In genomic region chr3:122758877-122759670, GRCh38 we compare ENCODE assay signal across 16 cellular contexts. TPM values are rescaled to one million over a fixed set of nuclear protein-coding genes. Genes with fewer than 3 reads are reported as not detected.
DNase-seq lines count a peak whose midpoint lies in the region; ATAC-seq and TF ChIP-seq lines count a peak whose summit lies in the region.
"Had no signal": no experiment of that assay in that cellular context is flagged by ENCODE, and none has a peak within 500 bp of the region (broad histone marks: within the 10 kb centered on the region; RNA-seq: fewer than 3 reads in every experiment).

No MANE protein-coding gene starts in this region.

- H3K27ac Mint-ChIP-seq in activated naive CD8-positive, alpha-beta T cell treated with anti-CD3 and anti-CD28 coated beads, Interleukin-2, amount 10 ng/mL, durations not matched to agents 7 days and 5 days = peak overlapping the region; percentile 23
- no peak overlapping the region for H3K27ac Mint-ChIP-seq in activated naive CD8-positive, alpha-beta T cell treated with anti-CD3 and anti-CD28 coated beads, Interleukin-2, amount 50 U/mL, for 24 hours
- peak overlapping the region; percentile 3 for H3K27ac Mint-ChIP-seq in progenitor cell of endocrine pancreas
- H3K27ac Mint-ChIP-seq: brain, T-cell had no signal

- H3K4me1 Mint-ChIP-seq in activated naive CD8-positive, alpha-beta T cell treated with anti-CD3 and anti-CD28 coated beads, Interleukin-2, amount 10 ng/mL, durations not matched to agents 7 days and 5 days = peaks cover 13% of the 10 kb centered on the region
- no peaks in the 10 kb centered on the region for H3K4me1 Mint-ChIP-seq in activated naive CD8-positive, alpha-beta T cell treated with anti-CD3 and anti-CD28 coated beads, Interleukin-2, amount 50 U/mL, for 24 hours
- peaks cover 20% of the 10 kb centered on the region for H3K4me1 Mint-ChIP-seq in progenitor cell of endocrine pancreas (ENCODE audit: low read depth)
- H3K4me1 Mint-ChIP-seq: T-cell had no signal

- peaks cover 21% of the 10 kb centered on the region for H3K36me3 ChIP-seq in SK-N-MC (ENCODE audit: insufficient read depth, low read length)

- peaks cover 17% of the 10 kb centered on the region for H3K36me3 Mint-ChIP-seq in activated naive CD8-positive, alpha-beta T cell treated with anti-CD3 and anti-CD28 coated beads, Interleukin-2, amount 10 ng/mL, durations not matched to agents 7 days and 5 days
- H3K36me3 Mint-ChIP-seq in activated naive CD8-positive, alpha-beta T cell treated with anti-CD3 and anti-CD28 coated beads, Interleukin-2, amount 50 U/mL, for 24 hours (ENCODE audit: low read depth) = peaks cover 6% of the 10 kb centered on the region
- peaks cover 5% of the 10 kb centered on the region for H3K36me3 Mint-ChIP-seq in progenitor cell of endocrine pancreas (ENCODE audit: insufficient read depth)

- peak; percentile 77 for ATAC-seq in activated naive CD8-positive, alpha-beta T cell treated with anti-CD3 and anti-CD28 coated beads, Interleukin-2, amount 10 ng/mL, durations not matched to agents 7 days and 5 days (ENCODE audit: low read depth)
- no peak for ATAC-seq in activated naive CD8-positive, alpha-beta T cell treated with anti-CD3 and anti-CD28 coated beads, Interleukin-2, amount 50 U/mL, for 24 hours
- no peak for ATAC-seq in GM19397 (IDR thresholded peaks at IDR 0.05; ENCODE audit: unreplicated experiment)
- ATAC-seq: gastrocnemius medialis, T-cell had no signal

- TF ChIP-seq CTCF in progenitor cell of endocrine pancreas (IDR thresholded peaks at IDR 0.05; ENCODE audit: unreplicated experiment) = no peak

- H3K27me3 Mint-ChIP-seq in activated naive CD8-positive, alpha-beta T cell treated with anti-CD3 and anti-CD28 coated beads, Interleukin-2, amount 10 ng/mL, durations not matched to agents 7 days and 5 days = no peaks in the 10 kb centered on the region
- no peaks in the 10 kb centered on the region for H3K27me3 Mint-ChIP-seq in activated naive CD8-positive, alpha-beta T cell treated with anti-CD3 and anti-CD28 coated beads, Interleukin-2, amount 50 U/mL, for 24 hours
- H3K27me3 Mint-ChIP-seq in progenitor cell of endocrine pancreas = no peaks in the 10 kb centered on the region
- H3K27me3 Mint-ChIP-seq: T-cell had no signal

- H3K9ac ChIP-seq in SK-N-MC (ENCODE audit: insufficient read length) = peak overlapping the region; percentile 9

- H3K9me3 Mint-ChIP-seq in activated naive CD8-positive, alpha-beta T cell treated with anti-CD3 and anti-CD28 coated beads, Interleukin-2, amount 10 ng/mL, durations not matched to agents 7 days and 5 days = no peaks in the 10 kb centered on the region
- H3K9me3 Mint-ChIP-seq in activated naive CD8-positive, alpha-beta T cell treated with anti-CD3 and anti-CD28 coated beads, Interleukin-2, amount 50 U/mL, for 24 hours = no peaks in the 10 kb centered on the region
- H3K9me3 Mint-ChIP-seq in progenitor cell of endocrine pancreas (ENCODE audit: low read depth) = no peaks in the 10 kb centered on the region
- H3K9me3 Mint-ChIP-seq: brain, T-cell had no signal

- POLR2A ChIA-PET in activated naive CD8-positive, alpha-beta T cell treated with anti-CD3 and anti-CD28 coated beads, Interleukin-2, amount 10 ng/mL, durations not matched to agents 7 days and 5 days (lab: Charles Lee) = interaction anchor here (0.6 to 0.7 kb wide), 2 partner anchors 13 to 38 kb away, joined by 3 read pairs; no protein-coding TSS in a partner anchor

- H3K9me3 ChIP-seq in SK-N-MC (ENCODE audit: low read depth, low read length) = no peaks in the 10 kb centered on the region
- H3K9me3 ChIP-seq: gastrocnemius medialis, Peyer's patch had no signal

- peak overlapping the region; percentile 96 for H3K27ac ChIP-seq in SK-N-MC
- H3K27ac ChIP-seq: gastrocnemius medialis, Peyer's patch had no signal

- H3K4me3 ChIP-seq in SK-N-MC = no peak overlapping the region
- H3K4me3 ChIP-seq: gastrocnemius medialis, Peyer's patch had no signal

- no peak overlapping the region for H3K4me3 Mint-ChIP-seq in activated naive CD8-positive, alpha-beta T cell treated with anti-CD3 and anti-CD28 coated beads, Interleukin-2, amount 10 ng/mL, durations not matched to agents 7 days and 5 days
- H3K4me3 Mint-ChIP-seq in activated naive CD8-positive, alpha-beta T cell treated with anti-CD3 and anti-CD28 coated beads, Interleukin-2, amount 50 U/mL, for 24 hours = no peak overlapping the region
- no peak overlapping the region for H3K4me3 Mint-ChIP-seq in progenitor cell of endocrine pancreas (ENCODE audit: low read depth)
- H3K4me3 Mint-ChIP-seq: brain, T-cell had no signal

- DNase-seq in activated naive CD8-positive, alpha-beta T cell treated with anti-CD3 and anti-CD28 coated beads, Interleukin-2, amount 10 ng/mL, durations not matched to agents 7 days and 5 days = peak; percentile 32
- no peak for DNase-seq in activated naive CD8-positive, alpha-beta T cell treated with anti-CD3 and anti-CD28 coated beads, Interleukin-2, amount 50 U/mL, for 24 hours
- DNase-seq in SK-N-MC (ENCODE audit: low read depth, low spot score) = no peak
- peak; percentile 21 for DNase-seq in fibroblast of peridontal ligament (ENCODE audit: extremely low read depth)
- DNase-seq in progenitor cell of endocrine pancreas (ENCODE audit: low spot score, unreplicated experiment) = no peak
- DNase-seq in NCI-H2107 (lab: John Stamatoyannopoulos, UW) = no peak
- DNase-seq in NCI-H748 (lab: John Stamatoyannopoulos, UW; ENCODE audit: unreplicated experiment) = no peak
- DNase-seq: effector CD8-positive, alpha-beta T cell; gastrocnemius medialis; NCI-H187; NCI-H526; Peyer's patch; posterior cingulate gyrus; T-cell had no signal

RNA-seq across cellular contexts. Expression of gene HSPBAP1, which starts 34.6 kb away (rescaled TPM):
- total RNA-seq in activated naive CD8-positive, alpha-beta T cell treated with anti-CD3 and anti-CD28 coated beads, Interleukin-2, amount 10 ng/mL, durations not matched to agents 7 days and 5 days = 10 to 100 TPM; 11.4 to 11.9 TPM
- total RNA-seq in progenitor cell of endocrine pancreas = 11.9 and 12.8 TPM in 2 replicates

RNA-seq across cellular contexts. Expression of gene SLC49A4, which starts 35.8 kb away (rescaled TPM):
- total RNA-seq in activated naive CD8-positive, alpha-beta T cell treated with anti-CD3 and anti-CD28 coated beads, Interleukin-2, amount 10 ng/mL, durations not matched to agents 7 days and 5 days = 1 to 10 TPM; 3.2 to 3.4 TPM
- total RNA-seq in progenitor cell of endocrine pancreas = 17.5 and 20.0 TPM in 2 replicates

Comparison
In these comparisons a context has a peak if more than half of its experiments do, and no peak if none do; other contexts are left out.
1. DNase-seq: peak in activated naive CD8-positive, alpha-beta T cell treated with anti-CD3 and anti-CD28 coated beads, Interleukin-2, amount 10 ng/mL, durations not matched to agents 7 days and 5 days (single experiment) and fibroblast of peridontal ligament (single experiment); none in activated naive CD8-positive, alpha-beta T cell treated with anti-CD3 and anti-CD28 coated beads, Interleukin-2, amount 50 U/mL, for 24 hours (single experiment), SK-N-MC (single experiment), progenitor cell of endocrine pancreas (single experiment), NCI-H2107 (single experiment) and NCI-H748 (single experiment).